Comparison of ENCODE assay signal across 8 cellular contexts in the genomic region with DNA sequence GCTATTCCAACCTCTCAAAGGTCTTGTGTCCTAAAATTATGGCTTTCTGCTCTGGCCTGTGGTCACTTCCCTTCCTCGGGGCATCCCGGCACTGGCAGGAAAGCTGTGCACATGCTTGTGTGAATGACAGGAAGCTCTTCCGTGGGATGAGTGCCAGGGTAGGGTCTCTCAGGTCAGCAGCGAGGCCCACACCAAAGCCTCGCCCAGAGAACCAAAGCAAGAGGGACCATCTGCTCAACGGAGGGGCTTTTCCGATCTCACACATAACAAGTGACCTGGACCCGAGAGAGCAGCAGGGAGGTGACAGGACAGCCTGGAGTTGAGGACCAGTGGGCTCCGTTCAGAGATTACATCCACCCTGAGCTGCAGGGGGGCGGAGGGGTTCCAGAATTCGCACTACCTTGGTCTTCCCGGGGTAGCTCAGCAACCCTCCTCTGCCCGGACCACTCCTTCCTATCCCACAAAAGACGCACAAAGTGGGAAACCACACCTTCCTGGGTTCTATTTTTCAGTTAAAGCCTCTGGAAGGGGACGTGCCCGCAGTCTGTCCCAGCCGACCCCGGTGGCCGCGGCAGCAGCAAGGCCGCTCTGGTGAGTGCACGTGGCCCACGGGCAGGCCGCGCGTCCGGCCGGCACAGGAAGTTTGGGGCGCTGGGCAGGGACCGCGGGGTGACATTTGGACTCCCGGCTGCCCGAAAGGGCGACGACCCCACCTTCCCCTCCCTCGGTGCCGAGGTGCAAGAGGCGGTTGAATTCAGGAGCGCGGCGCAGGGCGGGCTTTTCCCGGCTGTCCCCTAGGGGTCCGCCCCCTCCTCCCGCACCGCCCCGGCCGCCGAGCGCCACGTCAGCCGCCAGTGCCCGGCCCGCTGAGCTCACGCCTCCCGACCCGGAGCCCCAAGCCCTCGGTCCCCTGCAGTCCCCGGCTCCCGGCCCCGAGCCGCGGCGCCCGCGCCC. TPM values are rescaled to one million over a fixed set of nuclear protein-coding genes. Genes with fewer than 3 reads are reported as not detected.
DNase-seq lines count a peak whose midpoint lies in the region; ATAC-seq and TF ChIP-seq lines count a peak whose summit lies in the region.

No MANE protein-coding gene starts in this region.

- H4K20me1 ChIP-seq in GM23338 (replicated peaks; ENCODE audit: insufficient read depth), result peaks cover 30% of the 10 kb centered on the region

- no peak overlapping the region for H3K27ac ChIP-seq in GM23338 (ENCODE audit: low read depth)

- H3K79me2 ChIP-seq in GM23338 (replicated peaks; ENCODE audit: insufficient read depth), result peaks cover 50% of the 10 kb centered on the region

- no peaks in the 10 kb centered on the region for H3K36me3 ChIP-seq in GM23338 (ENCODE audit: insufficient read depth)

- H3K4me1 ChIP-seq in GM23338 (ENCODE audit: insufficient read depth) (peaks cover 14% of the 10 kb centered on the region; the same call in 1 of the 2 replicates), mononuclear cell (ENCODE audit: insufficient read depth, low read length) (peaks cover 16% of the 10 kb centered on the region)

- H3K36me3 Mint-ChIP-seq in GM23338 (ENCODE audit: low read depth) (peaks cover 10% of the 10 kb centered on the region; the same call in 2 of the 3 replicates), endothelial cell (ENCODE audit: low read depth, unreplicated experiment) (peaks cover 6% of the 10 kb centered on the region)
- peaks cover 32% of the 10 kb centered on the region for H3K36me3 Mint-ChIP-seq in stimulated activated naive CD8-positive, alpha-beta T cell treated with anti-CD3 and anti-CD28 coated beads, Interleukin-15, Interleukin-2, amounts not matched to agents 100 ng/mL and 50 ng/mL, for 24 hours (ENCODE audit: low read depth)

- H3K27me3 ChIP-seq in GM23338 (ENCODE audit: insufficient read depth) (peaks cover 9% of the 10 kb centered on the region; the same call in 1 of the 2 replicates), mononuclear cell (ENCODE audit: insufficient read depth, low read length) (no peaks in the 10 kb centered on the region)

- H3K4me3 ChIP-seq in GM23338 (peak overlapping the region; percentile 83), mononuclear cell (ENCODE audit: low read length) (peak overlapping the region; percentile 48)

- peak overlapping the region; percentile 95 for H3K4me2 ChIP-seq in GM23338

- H3K4me3 Mint-ChIP-seq in GM23338, result peak overlapping the region; percentile 88
- peak overlapping the region; percentile 89 for H3K4me3 Mint-ChIP-seq in endothelial cell (ENCODE audit: unreplicated experiment)
- H3K4me3 Mint-ChIP-seq in stimulated activated naive CD8-positive, alpha-beta T cell treated with anti-CD3 and anti-CD28 coated beads, Interleukin-15, Interleukin-2, amounts not matched to agents 100 ng/mL and 50 ng/mL, for 24 hours, result peak overlapping the region; percentile 95

- H3F3A ChIP-seq in GM23338 (replicated peaks; ENCODE audit: low read depth), result peaks cover 10% of the 10 kb centered on the region; the same call in 1 of the 2 replicates

- no peaks in the 10 kb centered on the region for H3K27me3 Mint-ChIP-seq in GM23338 (ENCODE audit: insufficient read depth, low read depth, poor library complexity)
- H3K27me3 Mint-ChIP-seq in endothelial cell (ENCODE audit: unreplicated experiment), result peaks cover 3% of the 10 kb centered on the region
- no peaks in the 10 kb centered on the region for H3K27me3 Mint-ChIP-seq in stimulated activated naive CD8-positive, alpha-beta T cell treated with anti-CD3 and anti-CD28 coated beads, Interleukin-15, Interleukin-2, amounts not matched to agents 100 ng/mL and 50 ng/mL, for 24 hours

- in situ Hi-C loops in G401 (cut with HindIII; ENCODE audit: low sequenced_read_pairs), result no loop called here

- H3K9me3 ChIP-seq in mononuclear cell (ENCODE audit: low read depth, low read length), result no peaks in the 10 kb centered on the region

- H3K9me2 ChIP-seq in GM23338 (ENCODE audit: insufficient read depth), result no peaks in the 10 kb centered on the region

- H3K9me3 Mint-ChIP-seq in GM23338 (no peaks in the 10 kb centered on the region), endothelial cell (ENCODE audit: unreplicated experiment) (no peaks in the 10 kb centered on the region)
- H3K9me3 Mint-ChIP-seq in stimulated activated naive CD8-positive, alpha-beta T cell treated with anti-CD3 and anti-CD28 coated beads, Interleukin-15, Interleukin-2, amounts not matched to agents 100 ng/mL and 50 ng/mL, for 24 hours, result no peaks in the 10 kb centered on the region

- ATAC-seq in GM23338 (peak; percentile 71), HG03378 (IDR thresholded peaks at IDR 0.05; ENCODE audit: unreplicated experiment) (no peak)

- DNase-seq in G401 (ENCODE audit: low spot score), result peak; percentile 32
- peak; percentile 77 for DNase-seq in GM23338 (ENCODE audit: low spot score)
- DNase-seq in LHCN-M2 (ENCODE audit: low read depth), result peak; percentile 24
- DNase-seq in activated CD4-positive, alpha-beta T cell treated with anti-CD3 and anti-CD28 coated beads, Interleukin-2, amount 50 U/mL, for 24 hours (ENCODE audit: low read depth in 1 of 2, low spot score in 1 of 2), result peak; percentile 13 to 26
- DNase-seq in endothelial cell (ENCODE audit: low spot score), result peak; percentile 66

- H3K4me1 Mint-ChIP-seq in GM23338, result peaks cover 8% of the 10 kb centered on the region
- H3K4me1 Mint-ChIP-seq in endothelial cell (ENCODE audit: unreplicated experiment), result peaks cover 7% of the 10 kb centered on the region
- peaks cover 15% of the 10 kb centered on the region for H3K4me1 Mint-ChIP-seq in stimulated activated naive CD8-positive, alpha-beta T cell treated with anti-CD3 and anti-CD28 coated beads, Interleukin-15, Interleukin-2, amounts not matched to agents 100 ng/mL and 50 ng/mL, for 24 hours (ENCODE audit: low read depth)

- H3K27ac Mint-ChIP-seq in GM23338 (no peak overlapping the region), endothelial cell (ENCODE audit: unreplicated experiment) (peak overlapping the region; percentile 20)
- peak overlapping the region; percentile 79 for H3K27ac Mint-ChIP-seq in stimulated activated naive CD8-positive, alpha-beta T cell treated with anti-CD3 and anti-CD28 coated beads, Interleukin-15, Interleukin-2, amounts not matched to agents 100 ng/mL and 50 ng/mL, for 24 hours

- no peak for TF ChIP-seq CTCF in GM23338 (conservative IDR thresholded peaks at IDR 0.05; ENCODE audit: low read depth in 2 of 2)
- TF ChIP-seq CTCF in endothelial cell (IDR thresholded peaks at IDR 0.05; ENCODE audit: unreplicated experiment), result no peak

- peak overlapping the region; percentile 72; the same call in 1 of the 2 replicates for H2AFZ ChIP-seq in GM23338

TF ChIP-seq in GM23338, 12 proteins besides CTCF, POLR2A, EP300 and RAD21:
- TF ChIP-seq CREB1 (CRISPR knock-in tag; IDR thresholded peaks at IDR 0.05; ENCODE audit: low read depth) (peak; percentile 30; the same call in 1 of the 2 replicates), POLR2AphosphoS5 (IDR thresholded peaks at IDR 0.05; ENCODE audit: low read depth) (peak; percentile 38; the same call in 1 of the 2 replicates), ZNF114 (CRISPR knock-in tag; IDR thresholded peaks at IDR 0.05) (no peak)
TF ChIP-seq in GM23338: peak in this region for 2.

RNA-seq across cellular contexts. Expression of gene TXNDC5, which starts 1.0 kb away (rescaled TPM):
- 250 and 311 TPM in 2 replicates for total RNA-seq in G401 (2014; rRNA removed; shearing (Covaris generic))
- total RNA-seq in GM23338 (2014; rRNA removed; shearing (Covaris generic)), result 197 and 210 TPM in 2 replicates
- 42.9 and 45.4 TPM in 2 replicates for polyA plus RNA-seq in GM23338 (2016; fragmentation: Nextera tagmentation; extraction: Ambion mirVana)
- total RNA-seq in LHCN-M2 (2014; rRNA removed), result 240 and 292 TPM in 2 replicates
- 104 TPM for polyA plus RNA-seq in LHCN-M2 (2012)
- 110 TPM for total RNA-seq in endothelial cell (ENCODE audit: unreplicated experiment)
- total RNA-seq in mononuclear cell, result 31.5 TPM

Comparison
In these comparisons a context has a peak if more than half of its experiments do, and no peak if none do; other contexts are left out.
1. DNase-seq: peak in every context shown above with its lines; median percentile 77 in GM23338; 66 in endothelial cell; 32 in G401; 24 in LHCN-M2; 20 in activated CD4-positive, alpha-beta T cell treated with anti-CD3 and anti-CD28 coated beads, Interleukin-2, amount 50 U/mL, for 24 hours.